Comparison of ENCODE assay signal across 25 cellular contexts in genomic region chr16:79988089-79988488, GRCh38.
"Had no signal": no experiment of that assay in that cellular context is flagged by ENCODE, and none has a peak within 500 bp of the region (broad histone marks: within the 10 kb centered on the region; RNA-seq: fewer than 3 reads in every experiment).

No MANE protein-coding gene starts in this region.

- H3K4me3 Mint-ChIP-seq: immature natural killer cell; naive thymus-derived CD8-positive, alpha-beta T cell; nephron progenitor cell; stimulated activated effector memory CD8-positive, alpha-beta T cell treated with anti-CD3 and anti-CD28 coated beads, Interleukin-12 subunit alpha, Interleukin-12 subunit beta, amount 100 ng/mL, for 72 hours; stimulated activated naive CD8-positive, alpha-beta T cell treated with anti-CD3 and anti-CD28 coated beads, Interleukin-15, Interleukin-2, amounts not matched to agents 100 ng/mL and 50 ng/mL, for 24 hours; type B pancreatic cell had no signal

- H3K9me3 ChIP-seq: left lung, lower lobe of right lung, ovary, prostate gland, suprapubic skin, thoracic aorta, tibial artery, uterus had no signal

- H3K36me3 Mint-ChIP-seq: naive thymus-derived CD8-positive, alpha-beta T cell; stimulated activated effector memory CD8-positive, alpha-beta T cell treated with anti-CD3 and anti-CD28 coated beads, Interleukin-12 subunit alpha, Interleukin-12 subunit beta, amount 100 ng/mL, for 72 hours; type B pancreatic cell had no signal

- H3K36me3 ChIP-seq: left lung, lower lobe of right lung, ovary, prostate gland, suprapubic skin, thoracic aorta, tibial artery, uterus had no signal

- H3K4me1 Mint-ChIP-seq: immature natural killer cell; naive thymus-derived CD8-positive, alpha-beta T cell; stimulated activated effector memory CD8-positive, alpha-beta T cell treated with anti-CD3 and anti-CD28 coated beads, Interleukin-12 subunit alpha, Interleukin-12 subunit beta, amount 100 ng/mL, for 72 hours had no signal

- H3K4me3 ChIP-seq: left lung, lower lobe of right lung, ovary, prostate gland, skin epidermis, suprapubic skin, thoracic aorta, tibial artery, uterus had no signal

- H3K4me1 ChIP-seq: left lung, lower lobe of right lung, prostate gland, suprapubic skin, tibial artery, uterus had no signal

- H3K9me3 Mint-ChIP-seq: naive thymus-derived CD8-positive, alpha-beta T cell; nephron progenitor cell; stimulated activated effector memory CD8-positive, alpha-beta T cell treated with anti-CD3 and anti-CD28 coated beads, Interleukin-12 subunit alpha, Interleukin-12 subunit beta, amount 100 ng/mL, for 72 hours; stimulated activated naive CD8-positive, alpha-beta T cell treated with anti-CD3 and anti-CD28 coated beads, Interleukin-15, Interleukin-2, amounts not matched to agents 100 ng/mL and 50 ng/mL, for 24 hours had no signal

- H3K27me3 Mint-ChIP-seq: naive thymus-derived CD8-positive, alpha-beta T cell; stimulated activated naive CD8-positive, alpha-beta T cell treated with anti-CD3 and anti-CD28 coated beads, Interleukin-15, Interleukin-2, amounts not matched to agents 100 ng/mL and 50 ng/mL, for 24 hours; type B pancreatic cell had no signal

- DNase-seq: hypothalamus; immature natural killer cell; kidney; left colon; left lung; lower lobe of right lung; mammary epithelial cell; mesenchymal stem cell; naive thymus-derived CD8-positive, alpha-beta T cell; nephron progenitor cell; ovary; right cardiac atrium; stimulated activated CD4-positive, alpha-beta T cell treated with anti-CD3 and anti-CD28 coated beads, Interleukin-4, amount 100 ng/mL, for 24 hours; stimulated activated naive CD4-positive, alpha-beta T cell; tibial artery; uterus had no signal

- H3K27ac Mint-ChIP-seq: immature natural killer cell; naive thymus-derived CD8-positive, alpha-beta T cell; nephron progenitor cell; stimulated activated effector memory CD8-positive, alpha-beta T cell treated with anti-CD3 and anti-CD28 coated beads, Interleukin-12 subunit alpha, Interleukin-12 subunit beta, amount 100 ng/mL, for 72 hours; stimulated activated naive CD8-positive, alpha-beta T cell treated with anti-CD3 and anti-CD28 coated beads, Interleukin-15, Interleukin-2, amounts not matched to agents 100 ng/mL and 50 ng/mL, for 24 hours; type B pancreatic cell had no signal

- FAIRE-seq: islet of Langerhans, kidney had no signal

- H3K27ac ChIP-seq: left lung, lower lobe of right lung, ovary, prostate gland, skin epidermis, suprapubic skin, thoracic aorta, tibial artery, uterus had no signal

- ATAC-seq: left colon; left lung; lower lobe of right lung; naive thymus-derived CD8-positive, alpha-beta T cell; right cardiac atrium; sciatic nerve; stimulated activated effector memory CD8-positive, alpha-beta T cell treated with anti-CD3 and anti-CD28 coated beads, Interleukin-12 subunit alpha, Interleukin-12 subunit beta, amount 100 ng/mL, for 72 hours had no signal

- H3K27me3 ChIP-seq: left lung, ovary, suprapubic skin, uterus had no signal
